ENCODE assay signal across 25 cellular contexts in genomic region chr6:656460-657252, GRCh38. TPM values are rescaled to one million over a fixed set of nuclear protein-coding genes. Genes with fewer than 3 reads are reported as not detected.
A peak's percentile ranks its signal among the peaks of the same experiment; 100 is the strongest.
DNase-seq lines count a peak whose midpoint lies in the region; ATAC-seq, FAIRE-seq and TF ChIP-seq lines count a peak whose summit lies in the region.
"Had no signal": no experiment of that assay in that cellular context is flagged by ENCODE, and none has a peak within 500 bp of the region (broad histone marks: within the 10 kb centered on the region; RNA-seq: fewer than 3 reads in every experiment).

Gene HUS1B, minus strand, starts transcription at chr6:657100. Its CDS starts 156 bp downstream, at chr6:656944.

- in situ Hi-C loops in K562 (cut with MboI), result no loop called here

- H3K9me3 ChIP-seq in right cardiac atrium (ENCODE audit: control insufficient read depth, low read length) (no peaks in the 10 kb centered on the region), K562 (replicated peaks; ENCODE audit: control insufficient read depth, insufficient read depth, low read depth, low read length) (no peaks in the 10 kb centered on the region)
- H3K9me3 ChIP-seq in naive thymus-derived CD4-positive, alpha-beta T cell (ENCODE audit: control insufficient read depth in 2 of 3, low read length in 3 of 3), result no peaks in the 10 kb centered on the region
- H3K9me3 ChIP-seq: body of pancreas, prostate gland, SK-N-SH had no signal

- intact Hi-C loops in right cardiac atrium (cut with DNase I) (no loop called here), left cardiac atrium (cut with DNase I) (no loop called here), K562 (cut with micrococcal nuclease) (loop anchor here (5.0 kb wide), 1 partner anchor 64 kb away; no protein-coding TSS in a partner anchor)
- intact Hi-C loops in naive thymus-derived CD4-positive, alpha-beta T cell (cut with micrococcal nuclease), result no loop called here

- H3K9ac ChIP-seq in K562 (ENCODE audit: insufficient read depth in 1 of 2, low read depth in 2 of 2, low read length in 2 of 2), result no peak within 1 kb of the TSS
- H3K9ac ChIP-seq: KMS-11, SK-N-SH had no signal

- CTCF ChIA-PET in K562 (lab: Yijun Ruan, JAX; ENCODE audit: low intra/inter-chr PET ratio), result no interaction called here
- CTCF ChIA-PET in naive thymus-derived CD4-positive, alpha-beta T cell (lab: Charles Lee), result no interaction called here

- H3K27me3 ChIP-seq in right cardiac atrium (ENCODE audit: control insufficient read depth, insufficient read depth) (no peaks in the 10 kb centered on the region), K562 (ENCODE audit: control insufficient read depth in 2 of 2, insufficient read depth in 2 of 2, low read length in 2 of 2) (no peaks in the 10 kb centered on the region)
- no peaks in the 10 kb centered on the region for H3K27me3 ChIP-seq in naive thymus-derived CD4-positive, alpha-beta T cell (ENCODE audit: control insufficient read depth in 2 of 2, insufficient read depth in 2 of 2, low read length in 2 of 2)
- H3K27me3 ChIP-seq: body of pancreas had no signal

- no peak within 1 kb of the TSS for H3K4me3 Mint-ChIP-seq in naive thymus-derived CD4-positive, alpha-beta T cell
- H3K4me3 Mint-ChIP-seq: activated CD8-positive, alpha-beta T cell treated with anti-CD3 and anti-CD28 coated beads, Interleukin-2, amount 10 ng/mL, durations not matched to agents 7 days and 5 days; neural crest cell; T-helper 1 cell treated with Interleukin-12 subunit alpha and Interleukin-12 subunit beta and Interleukin-4 antibody, amounts not matched to agents 30 μg/mL and 1 μg/mL, for 36 hours had no signal

- no peak for FAIRE-seq in K562 (lab: Jason Lieb, UNC)
- FAIRE-seq: G401.6, H54, keratinocyte had no signal

- POLR2A ChIA-PET in K562 (lab: Yijun Ruan, JAX), result interaction anchor here (1.1 kb wide), 1 partner anchor 23 kb away, joined by 3 read pairs; no protein-coding TSS in a partner anchor
- POLR2A ChIA-PET in naive thymus-derived CD4-positive, alpha-beta T cell (lab: Charles Lee), result no interaction called here

- no peak for TF ChIP-seq RAD21 in K562 (CRISPR knock-in tag; conservative IDR thresholded peaks at IDR 0.05 in 1 of 2, IDR thresholded peaks at IDR 0.05 in 1 of 2)

- no peak for TF ChIP-seq CTCF in K562 (IDR thresholded peaks at IDR 0.05 in 2 of 3, conservative IDR thresholded peaks at IDR 0.05 in 1 of 3; ENCODE audit: insufficient read depth in 2 of 3, low read depth in 1 of 3, low read length in 3 of 3)

- ATAC-seq in right cardiac atrium, result peak; percentile 25 to 51
- no peak for ATAC-seq in left cardiac atrium
- no peak for ATAC-seq in K562
- ATAC-seq in naive thymus-derived CD4-positive, alpha-beta T cell, result no peak
- no peak for ATAC-seq in HG02798 (IDR thresholded peaks at IDR 0.05; ENCODE audit: poor library complexity, unreplicated experiment)
- ATAC-seq: activated CD8-positive, alpha-beta T cell treated with anti-CD3 and anti-CD28 coated beads, Interleukin-2, amount 10 ng/mL, durations not matched to agents 7 days and 5 days; body of pancreas; stimulated activated naive CD8-positive, alpha-beta T cell treated with anti-CD3 and anti-CD28 coated beads, Interleukin-15, Interleukin-2, amounts not matched to agents 100 U/mL and 50 U/mL, for 24 hours had no signal

- no peak for TF ChIP-seq EP300 in K562 (IDR thresholded peaks at IDR 0.05; ENCODE audit: low read length)

- H3K36me3 Mint-ChIP-seq in naive thymus-derived CD4-positive, alpha-beta T cell, result peaks cover 15 to 44% (median 41%) of the 10 kb centered on the region in 5 donors

- 95% methylated on average over 73 of the region's 73 CpGs for WGBS in right cardiac atrium
- 97% methylated on average over 54 of the region's 73 CpGs for WGBS in K562 (ENCODE audit: insufficient coverage, low coverage, missing lambda C conversion rate)

- H3K36me3 ChIP-seq in K562 (ENCODE audit: control insufficient read depth, insufficient read depth, low read length), result peaks cover 6% of the 10 kb centered on the region; the same call in 1 of the 3 replicates
- H3K36me3 ChIP-seq in naive thymus-derived CD4-positive, alpha-beta T cell (ENCODE audit: control insufficient read depth in 2 of 3, insufficient read depth in 3 of 3, low read length in 3 of 3), result peaks cover 0 to 11% (median 0%) of the 10 kb centered on the region in 3 experiments
- H3K36me3 ChIP-seq: prostate gland had no signal

- H2AFZ ChIP-seq in K562 (ENCODE audit: low read depth, low read length), result no peak within 1 kb of the TSS

- H3K4me2 ChIP-seq in K562 (ENCODE audit: insufficient read depth, low read length), result no peak within 1 kb of the TSS
- H3K4me2 ChIP-seq: KMS-11, SK-N-SH had no signal

- H3K4me3 ChIP-seq in right cardiac atrium (ENCODE audit: low read length), result no peak within 1 kb of the TSS
- H3K4me3 ChIP-seq in K562, result no peak within 1 kb of the TSS
- H3K4me3 ChIP-seq in naive thymus-derived CD4-positive, alpha-beta T cell (ENCODE audit: low read length), result no peak within 1 kb of the TSS
- H3K4me3 ChIP-seq: body of pancreas, prostate gland had no signal

- H3K27ac Mint-ChIP-seq in naive thymus-derived CD4-positive, alpha-beta T cell, result peak within 1 kb of the TSS in 5 of 9 donors; percentile 32 to 68 (median 55)
- H3K27ac Mint-ChIP-seq: activated CD8-positive, alpha-beta T cell treated with anti-CD3 and anti-CD28 coated beads, Interleukin-2, amount 10 ng/mL, durations not matched to agents 7 days and 5 days; activated T-helper 2 cell treated with anti-CD3 and anti-CD28 coated beads, Interferon-gamma antibody, Interleukin-2, Interleukin-4, amounts not matched to agents 10 μg/mL and 5 μg/mL and 100 μg/mL, durations not matched to agents 14 hours and 24 hours and 36 hours; T-helper 1 cell treated with Interleukin-12 subunit alpha and Interleukin-12 subunit beta and Interleukin-4 antibody, amounts not matched to agents 30 μg/mL and 1 μg/mL, for 36 hours had no signal

- no peaks in the 10 kb centered on the region; the same call in 1 of the 2 replicates for H4K20me1 ChIP-seq in K562 (replicated peaks; ENCODE audit: control insufficient read depth, insufficient read depth, low read length)

- DNase-seq in right cardiac atrium (peak in 2 of 3 donors; percentile 46 to 54), left cardiac atrium (no peak), K562 (ENCODE audit: extremely low read depth in 1 of 4, low spot score in 3 of 4) (no peak), NCI-H69 (lab: John Stamatoyannopoulos, UW) (no peak), GF-D8 (lab: John Stamatoyannopoulos, UW) (no peak)
- DNase-seq in naive thymus-derived CD4-positive, alpha-beta T cell, result no peak
- DNase-seq: ACHN; activated CD4-positive, alpha-beta T cell treated with anti-CD3 and anti-CD28 coated beads for 1 hour; activated CD8-positive, alpha-beta T cell treated with anti-CD3 and anti-CD28 coated beads, Interleukin-2, amount 10 ng/mL, durations not matched to agents 7 days and 5 days; body of pancreas; COR-L47; DMS53; NCI-H1436 treated with DMSO at 0.1 percent for 48 hours; SK-N-SH; stimulated activated naive CD8-positive, alpha-beta T cell treated with anti-CD3 and anti-CD28 coated beads, Interleukin-15, Interleukin-2, amounts not matched to agents 100 U/mL and 50 U/mL, for 24 hours had no signal

- H3K27ac ChIP-seq in right cardiac atrium (ENCODE audit: low read length) (no peak within 1 kb of the TSS), K562 (ENCODE audit: extremely low read depth, low read depth, low read length) (no peak within 1 kb of the TSS; the same call in 2 of the 3 replicates)
- no peak within 1 kb of the TSS for H3K27ac ChIP-seq in naive thymus-derived CD4-positive, alpha-beta T cell (ENCODE audit: low read depth, low read length)
- H3K27ac ChIP-seq: body of pancreas, KMS-11, prostate gland, RWPE1 had no signal

- peaks cover 32% of the 10 kb centered on the region for H3K79me2 ChIP-seq in K562 (ENCODE audit: control insufficient read depth, insufficient read depth, low read length)

- TF ChIP-seq POLR2A in K562 (conservative IDR thresholded peaks at IDR 0.05), result no peak

- peaks cover 0 to 4% (median 0%) of the 10 kb centered on the region in 11 donors for H3K9me3 Mint-ChIP-seq in naive thymus-derived CD4-positive, alpha-beta T cell
- H3K9me3 Mint-ChIP-seq: activated T-helper 2 cell treated with anti-CD3 and anti-CD28 coated beads, Interferon-gamma antibody, Interleukin-2, Interleukin-4, amounts not matched to agents 10 μg/mL and 5 μg/mL and 100 μg/mL, durations not matched to agents 14 hours and 24 hours and 36 hours; T-helper 1 cell treated with Interleukin-12 subunit alpha and Interleukin-12 subunit beta and Interleukin-4 antibody, amounts not matched to agents 30 μg/mL and 1 μg/mL, for 36 hours had no signal

- H3K4me1 Mint-ChIP-seq in naive thymus-derived CD4-positive, alpha-beta T cell, result peaks cover 33 to 64% (median 43%) of the 10 kb centered on the region in 7 donors

- no peaks in the 10 kb centered on the region for H3K9me1 ChIP-seq in K562 (ENCODE audit: control insufficient read depth, insufficient read depth, low read length)

- H3K4me1 ChIP-seq in right cardiac atrium (ENCODE audit: control insufficient read depth, insufficient read depth, low read length), result no peaks in the 10 kb centered on the region
- peaks cover 23 to 27% of the 10 kb centered on the region in 2 experiments for H3K4me1 ChIP-seq in K562 (replicated peaks in 1 of 2; ENCODE audit: control insufficient read depth in 2 of 2, insufficient read depth in 2 of 2, low read length in 2 of 2)
- peaks cover 6 to 13% of the 10 kb centered on the region in 2 donors for H3K4me1 ChIP-seq in naive thymus-derived CD4-positive, alpha-beta T cell (ENCODE audit: control insufficient read depth in 2 of 2, insufficient read depth in 2 of 2, low read length in 2 of 2)
- H3K4me1 ChIP-seq: body of pancreas, prostate gland had no signal

- no TSS peak for BruUV-seq in K562 (replicated peaks; lab: Mats Ljungman, UMichigan)

- no peaks in the 10 kb centered on the region for H3K27me3 Mint-ChIP-seq in naive thymus-derived CD4-positive, alpha-beta T cell

RNA-seq across cellular contexts. Expression of gene HUS1B, which starts in this region (rescaled TPM):
- total RNA-seq in right cardiac atrium (under 1 TPM in 3 of 4 donors, not detected in 1; 0.29 to 0.58 (median 0.31) TPM), left cardiac atrium (not detected), K562 (2014; rRNA removed) (1.1 and 1.3 TPM in 2 replicates), K562 (2014; rRNA removed; fragmentation: Illumina TruSeq; extraction: Trizol) (0.44 and 0.67 TPM in 2 replicates), K562 (2015; rRNA removed; fragmentation: Illumina TruSeq; extraction: Trizol) (0.57 and 0.69 TPM in 2 replicates), K562 (2021) (1.0 and 1.4 TPM in 2 replicates)
- polyA plus RNA-seq in right cardiac atrium (not detected), K562 (2011; rRNA removed) (0.29 and 0.31 TPM in 2 replicates), K562 (2014; fragmentation: Illumina TruSeq; extraction: Trizol) (0.16 and 0.32 TPM in 2 replicates), K562 (2014; fragmentation: Nextera tagmentation; extraction: Ambion mirVana) (under 1 TPM in 1 of 2 experiments, not detected in 1; 0.32 TPM), K562 (2014; rRNA removed) (0.32 TPM in 1 of 2 replicates, not detected in the other)
- 5.6 and 5.8 TPM in 2 replicates for total RNA-seq in K562 (2011; cell fraction: chromatin; rRNA removed; ENCODE audit: low replicate concordance)
- 2.8 and 3.8 TPM in 2 replicates for total RNA-seq in K562 (2011; cell fraction: nucleolus; rRNA removed)
- total RNA-seq in K562 (2011; cell fraction: nucleoplasm; rRNA removed), result 2.7 and 4.0 TPM in 2 replicates
- 0.25 and 0.40 TPM in 2 replicates for polyA plus RNA-seq in K562 (2011; cell fraction: cytosol; rRNA removed)
- polyA plus RNA-seq in K562 (2011; cell fraction: nucleus; rRNA removed), result 0.74 and 1.4 TPM in 2 replicates
- 0.39 and 0.64 TPM in 2 replicates for polyA plus RNA-seq in K562 (2012)
- polyA minus RNA-seq in K562 (2011; rRNA and poly(A)+ RNA removed), result 0.63 and 0.74 TPM in 2 replicates
- polyA minus RNA-seq in K562 (2011; cell fraction: cytosol; rRNA and poly(A)+ RNA removed), result 1.4 TPM in 1 of 2 replicates, not detected in the other
- polyA minus RNA-seq in K562 (2011; cell fraction: nucleus; rRNA and poly(A)+ RNA removed), result 2.6 TPM in 2 replicates
- 1 to 10 TPM; 1.4 to 3.5 (median 2.4) TPM for total RNA-seq in naive thymus-derived CD4-positive, alpha-beta T cell
- polyA plus RNA-seq in naive thymus-derived CD4-positive, alpha-beta T cell, result 1 to 10 TPM; 1.1 to 1.4 TPM

Comparison
In these comparisons a context has a peak if more than half of its experiments do, and no peak if none do; other contexts are left out.
1. Peak in DNase-seq and ATAC-seq in right cardiac atrium; RNA of the gene not detected or under 1 TPM.